20 cellular contexts compared by ENCODE assay signal in the genomic region with DNA sequence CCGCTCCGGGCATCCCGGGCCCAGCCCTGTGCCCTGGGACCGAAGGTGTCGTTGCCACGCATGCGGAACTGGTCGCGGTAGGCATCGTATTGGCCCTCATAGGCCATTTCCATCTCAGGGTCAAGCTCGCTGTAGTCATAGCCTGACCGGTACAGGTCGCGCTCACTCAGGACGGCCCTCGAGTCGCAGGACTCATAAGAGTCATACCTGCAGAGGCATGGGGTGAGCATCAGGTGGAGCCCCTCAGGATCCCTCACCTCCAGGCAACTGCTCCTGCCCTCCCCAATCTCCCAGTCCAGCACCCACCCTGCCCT. TPM values are rescaled to one million over a fixed set of nuclear protein-coding genes. Genes with fewer than 3 reads are reported as not detected.
DNase-seq lines count a peak whose midpoint lies in the region; ATAC-seq, FAIRE-seq and TF ChIP-seq lines count a peak whose summit lies in the region.
"Had no signal": no experiment of that assay in that cellular context is flagged by ENCODE, and none has a peak within 500 bp of the region (broad histone marks: within the 10 kb centered on the region; RNA-seq: fewer than 3 reads in every experiment).

No MANE protein-coding gene starts in this region.

- no peaks in the 10 kb centered on the region for H3K27me3 ChIP-seq in BLaER1
- H3K27me3 ChIP-seq in esophagus squamous epithelium, result no peaks in the 10 kb centered on the region
- H3K27me3 ChIP-seq in osteoblast (ENCODE audit: insufficient read depth, low read length), result no peaks in the 10 kb centered on the region
- H3K27me3 ChIP-seq in sigmoid colon, result no peaks in the 10 kb centered on the region
- H3K27me3 ChIP-seq: Peyer's patch had no signal

- H3K27ac ChIP-seq in BLaER1, result peak overlapping the region; percentile 33; the same call in 1 of the 2 replicates
- peak overlapping the region in 3 of 4 donors; percentile 23 to 80 (median 79) for H3K27ac ChIP-seq in esophagus squamous epithelium
- H3K27ac ChIP-seq in osteoblast (ENCODE audit: low read depth, low read length), result no peak overlapping the region
- peak overlapping the region in 3 of 4 donors; percentile 85 to 92 (median 89) for H3K27ac ChIP-seq in sigmoid colon
- H3K27ac ChIP-seq: Peyer's patch had no signal

- peaks cover 88% of the 10 kb centered on the region for H3K79me2 ChIP-seq in osteoblast (ENCODE audit: insufficient read depth, low read length)

- DNase-seq in esophagus squamous epithelium (lab: John Stamatoyannopoulos, UW), result no peak
- peak; percentile 65 for DNase-seq in osteoblast (ENCODE audit: insufficient read length, low spot score, missing footprints)
- no peak for DNase-seq in sigmoid colon
- no peak for DNase-seq in H54 (ENCODE audit: insufficient read length, low spot score)
- no peak for DNase-seq in T1000 (lab: John Stamatoyannopoulos, UW)
- no peak for DNase-seq in activated CD4-positive, alpha-beta T cell treated with anti-CD3 and anti-CD28 coated beads for 36 hours
- DNase-seq in NCI-H187 treated with DMSO at 0.1 percent for 48 hours (lab: John Stamatoyannopoulos, UW), result no peak
- DNase-seq: EL, GF-D8, Karpas-422, MV-4-11, NCI-H1694, NCI-H2081 treated with DMSO at 0.1 percent for 48 hours, NCI-H2171 treated with DMSO at 0.1 percent for 48 hours, NCI-H446, NCI-H526 had no signal

- no peaks in the 10 kb centered on the region for H3K27me3 Mint-ChIP-seq in activated CD4-positive, alpha-beta T cell treated with anti-CD3 and anti-CD28 coated beads for 36 hours

- no peaks in the 10 kb centered on the region for H3K9me3 Mint-ChIP-seq in activated CD4-positive, alpha-beta T cell treated with anti-CD3 and anti-CD28 coated beads for 36 hours (ENCODE audit: low read depth)

- CTCF ChIA-PET in activated CD4-positive, alpha-beta T cell treated with anti-CD3 and anti-CD28 coated beads for 36 hours (lab: Charles Lee), result interaction anchor here (0.5 kb wide), 1 partner anchor 626 kb away, joined by 4 read pairs; no protein-coding TSS in a partner anchor

- H3K4me3 Mint-ChIP-seq in activated CD4-positive, alpha-beta T cell treated with anti-CD3 and anti-CD28 coated beads for 36 hours, result no peak overlapping the region

- H3K4me2 ChIP-seq in BLaER1 (peak overlapping the region; percentile 90), osteoblast (ENCODE audit: insufficient read depth, low read length) (no peak overlapping the region)

- H3K4me1 ChIP-seq in BLaER1 (peaks cover 100% of the 10 kb centered on the region), esophagus squamous epithelium (peaks cover 0 to 57% (median 15%) of the 10 kb centered on the region in 3 donors), osteoblast (ENCODE audit: insufficient read depth, low read length) (no peaks in the 10 kb centered on the region), sigmoid colon (peaks cover 0 to 62% (median 60%) of the 10 kb centered on the region in 4 donors)

- POLR2A ChIA-PET in activated CD4-positive, alpha-beta T cell treated with anti-CD3 and anti-CD28 coated beads for 36 hours (lab: Charles Lee), result no interaction called here

- WGBS in esophagus squamous epithelium, 2 donors, result 98% methylated on average over 10 of the region's 17 CpGs; no CpG with 5 or more reads in 1 of the 2 donors
- 95 to 97% methylated on average over 17 of the region's 17 CpGs for WGBS in sigmoid colon, 2 donors

- no peak overlapping the region for H2AFZ ChIP-seq in osteoblast (ENCODE audit: low read length)

- intact Hi-C loops in esophagus squamous epithelium (cut with DNase I), result no loop called here
- intact Hi-C loops in sigmoid colon (cut with DNase I), result no loop called here
- intact Hi-C loops in activated CD4-positive, alpha-beta T cell treated with anti-CD3 and anti-CD28 coated beads for 36 hours (cut with DNase I, micrococcal nuclease), result no loop called here

- H3K9ac ChIP-seq in BLaER1, result no peak overlapping the region

- ATAC-seq in activated CD4-positive, alpha-beta T cell treated with anti-CD3 and anti-CD28 coated beads for 36 hours, result no peak

- no peak for TF ChIP-seq EP300 in sigmoid colon (IDR thresholded peaks at IDR 0.05)

- H3K27ac Mint-ChIP-seq in activated CD4-positive, alpha-beta T cell treated with anti-CD3 and anti-CD28 coated beads for 36 hours, result no peak overlapping the region

- H3K4me1 Mint-ChIP-seq in activated CD4-positive, alpha-beta T cell treated with anti-CD3 and anti-CD28 coated beads for 36 hours, result peaks cover 17% of the 10 kb centered on the region

- H4K20me1 ChIP-seq in BLaER1, result peaks cover 100% of the 10 kb centered on the region
- H4K20me1 ChIP-seq in osteoblast (ENCODE audit: insufficient read depth, low read length), result peaks cover 74% of the 10 kb centered on the region

- H3K4me3 ChIP-seq in BLaER1, result 0 out of 2 replicates have a peak overlapping the region, but pooled peaks have one; percentile 17
- no peak overlapping the region for H3K4me3 ChIP-seq in esophagus squamous epithelium
- H3K4me3 ChIP-seq in osteoblast (ENCODE audit: insufficient read depth, low read length), result no peak overlapping the region
- no peak overlapping the region for H3K4me3 ChIP-seq in sigmoid colon
- H3K4me3 ChIP-seq: Peyer's patch had no signal

- H3K9me3 ChIP-seq in BLaER1 (no peaks in the 10 kb centered on the region), esophagus squamous epithelium (no peaks in the 10 kb centered on the region), osteoblast (ENCODE audit: low read depth, low read length) (no peaks in the 10 kb centered on the region), sigmoid colon (no peaks in the 10 kb centered on the region)
- H3K9me3 ChIP-seq: Peyer's patch had no signal

- TF ChIP-seq POLR2A in esophagus squamous epithelium (IDR thresholded peaks at IDR 0.05), result no peak
- TF ChIP-seq POLR2A in sigmoid colon (IDR thresholded peaks at IDR 0.05), result no peak
- no peak for TF ChIP-seq POLR2A in H54 (IDR thresholded peaks at IDR 0.05; ENCODE audit: low read depth, low read length)

- H3K36me3 ChIP-seq in BLaER1, result peaks cover 83% of the 10 kb centered on the region
- H3K36me3 ChIP-seq in esophagus squamous epithelium, result peaks cover 55 to 100% (median 59%) of the 10 kb centered on the region in 3 donors
- peaks cover 47% of the 10 kb centered on the region for H3K36me3 ChIP-seq in osteoblast (ENCODE audit: insufficient read depth, low read length)
- peaks cover 53 to 65% (median 55%) of the 10 kb centered on the region in 4 donors for H3K36me3 ChIP-seq in sigmoid colon

- FAIRE-seq in H54 (lab: Jason Lieb, UNC), result no peak
- FAIRE-seq: A204.1, D721Med had no signal

- no peak for TF ChIP-seq CTCF in esophagus squamous epithelium (IDR thresholded peaks at IDR 0.05)
- no peak for TF ChIP-seq CTCF in osteoblast (IDR thresholded peaks at IDR 0.05; ENCODE audit: extremely low read depth, low read depth, low read length)
- TF ChIP-seq CTCF in sigmoid colon (IDR thresholded peaks at IDR 0.05), result no peak

- H3K36me3 Mint-ChIP-seq in activated CD4-positive, alpha-beta T cell treated with anti-CD3 and anti-CD28 coated beads for 36 hours (ENCODE audit: low read depth), result peaks cover 38% of the 10 kb centered on the region

RNA-seq across cellular contexts. Expression of gene AKAP8L, which starts 17.4 kb away (rescaled TPM):
- total RNA-seq in esophagus squamous epithelium, result 10 to 100 TPM; 33.9 to 90.2 (median 63.4) TPM
- 63.9 and 69.5 TPM in 2 replicates for total RNA-seq in osteoblast
- total RNA-seq in sigmoid colon, result 100 to 1,000 TPM in 2 of 4 donors, 10 to 100 TPM in 2; 90.5 to 145 (median 101) TPM
- polyA plus RNA-seq in sigmoid colon, result 10 to 100 TPM; 15.0 to 67.5 (median 22.8) TPM
- 10 to 100 TPM; 76.2 to 89.9 TPM for total RNA-seq in activated CD4-positive, alpha-beta T cell treated with anti-CD3 and anti-CD28 coated beads for 36 hours

RNA-seq across cellular contexts. Expression of gene AKAP8, which starts 21.8 kb away (rescaled TPM):
- total RNA-seq in esophagus squamous epithelium, result 10 to 100 TPM; 17.4 to 32.4 (median 21.7) TPM
- total RNA-seq in osteoblast, result 18.1 and 18.6 TPM in 2 replicates
- total RNA-seq in sigmoid colon, result 10 to 100 TPM; 15.0 to 43.8 (median 21.4) TPM
- polyA plus RNA-seq in sigmoid colon, result 10 to 100 TPM; 11.4 to 19.8 (median 11.6) TPM
- 10 to 100 TPM; 47.9 to 54.3 TPM for total RNA-seq in activated CD4-positive, alpha-beta T cell treated with anti-CD3 and anti-CD28 coated beads for 36 hours

RNA-seq across cellular contexts. Expression of gene WIZ, which starts 48.4 kb away (rescaled TPM):
- total RNA-seq in esophagus squamous epithelium, result 10 to 100 TPM; 17.2 to 36.5 (median 30.0) TPM
- 8.3 and 9.8 TPM in 2 replicates for total RNA-seq in osteoblast
- total RNA-seq in sigmoid colon, result 10 to 100 TPM; 16.3 to 49.6 (median 28.4) TPM
- 10 to 100 TPM in 1 of 3 donors, 1 to 10 TPM in 2; 7.8 to 18.3 (median 9.2) TPM for polyA plus RNA-seq in sigmoid colon
- 10 to 100 TPM; 21.2 to 22.6 TPM for total RNA-seq in activated CD4-positive, alpha-beta T cell treated with anti-CD3 and anti-CD28 coated beads for 36 hours
